ENCODE assay signal across 10 cellular contexts in genomic region chr19:11087870-11088507, GRCh38. TPM values are rescaled to one million over a fixed set of nuclear protein-coding genes. Genes with fewer than 3 reads are reported as not detected.
A peak's percentile ranks its signal among the peaks of the same experiment; 100 is the strongest.
DNase-seq lines count a peak whose midpoint lies in the region; ATAC-seq and TF ChIP-seq lines count a peak whose summit lies in the region.
"Had no signal": no experiment of that assay in that cellular context is flagged by ENCODE, and none has a peak within 500 bp of the region (broad histone marks: within the 10 kb centered on the region; RNA-seq: fewer than 3 reads in every experiment).

No MANE protein-coding gene starts in this region.

- TF ChIP-seq CTCF in HFFc6 (IDR thresholded peaks at IDR 0.05) (no peak), WTC11 (IDR thresholded peaks at IDR 0.05) (no peak), foreskin keratinocyte (conservative IDR thresholded peaks at IDR 0.05) (no peak), gastrocnemius medialis (IDR thresholded peaks at IDR 0.05 in 4 of 5, conservative IDR thresholded peaks at IDR 0.05 in 1 of 5) (no peak)

- ATAC-seq in WTC11 (no peak), foreskin keratinocyte (no peak), gastrocnemius medialis (no peak)
- ATAC-seq: T-cell had no signal

- in situ Hi-C loops in gastrocnemius medialis (cut with MboI; ENCODE audit: low sequenced_read_pairs in 4 of 4): no loop called here

- H3K27ac Mint-ChIP-seq in HFFc6: peak overlapping the region; percentile 100
- H3K27ac Mint-ChIP-seq in WTC11: peak overlapping the region; percentile 100

- H3K4me3 Mint-ChIP-seq in HFFc6 (no peak overlapping the region), WTC11 (peak overlapping the region; percentile 94)

- H3K9me3 Mint-ChIP-seq in HFFc6 (no peaks in the 10 kb centered on the region), WTC11 (no peaks in the 10 kb centered on the region)
- H3K9me3 Mint-ChIP-seq: T-cell had no signal

- H3K36me3 Mint-ChIP-seq in HFFc6 (ENCODE audit: low read depth): no peaks in the 10 kb centered on the region
- peaks cover 14% of the 10 kb centered on the region for H3K36me3 Mint-ChIP-seq in WTC11
- H3K36me3 Mint-ChIP-seq: T-cell had no signal

- CTCF ChIA-PET in WTC11 (lab: Charles Lee): no interaction called here

- H3K27me3 Mint-ChIP-seq in HFFc6 (ENCODE audit: insufficient read depth) (peaks cover 4% of the 10 kb centered on the region), WTC11 (ENCODE audit: low read depth) (no peaks in the 10 kb centered on the region)
- H3K27me3 Mint-ChIP-seq: T-cell had no signal

- H3K4me1 ChIP-seq in foreskin keratinocyte (peaks cover 39% of the 10 kb centered on the region), gastrocnemius medialis (peaks cover 5 to 12% of the 10 kb centered on the region in 2 donors)

- no peak overlapping the region for H3K4me3 ChIP-seq in gastrocnemius medialis

- no peaks in the 10 kb centered on the region for H3K9me3 ChIP-seq in gastrocnemius medialis

- H3K27ac ChIP-seq in foreskin keratinocyte: peak overlapping the region; percentile 99
- peak overlapping the region; percentile 67 to 83 (median 77) for H3K27ac ChIP-seq in gastrocnemius medialis

- no peak for TF ChIP-seq POLR2A in gastrocnemius medialis (IDR thresholded peaks at IDR 0.05)

- H3K27me3 ChIP-seq in foreskin keratinocyte (no peaks in the 10 kb centered on the region), gastrocnemius medialis (peaks cover 23 to 36% (median 34%) of the 10 kb centered on the region in 3 donors)

- H3K4me1 Mint-ChIP-seq in HFFc6 (ENCODE audit: low read depth) (peaks cover 45% of the 10 kb centered on the region), WTC11 (peaks cover 29% of the 10 kb centered on the region)

- intact Hi-C loops in gastrocnemius medialis (cut with DNase I; ENCODE audit: low total_unique reads): no loop called here

- no peaks in the 10 kb centered on the region for H3K36me3 ChIP-seq in gastrocnemius medialis

- DNase-seq in HFFc6 (no peak), WTC11 (ENCODE audit: low spot score) (no peak), foreskin keratinocyte (no peak), gastrocnemius medialis (no peak), NCI-H2107 treated with DMSO at 0.1 percent for 48 hours (lab: John Stamatoyannopoulos, UW; ENCODE audit: unreplicated experiment) (no peak), AG08396 (ENCODE audit: low spot score) (no peak), MV-4-11 (lab: John Stamatoyannopoulos, UW) (no peak)
- DNase-seq in stimulated activated CD8-positive, alpha-beta memory T cell treated with anti-CD3 and anti-CD28 coated beads, Interleukin-4, amount 100 ng/mL, for 48 hours: no peak
- DNase-seq: islet precursor cell, T-cell had no signal

- POLR2A ChIA-PET in WTC11 (lab: Charles Lee): interaction anchor here (2.0 kb wide), 1 partner anchor 18 kb away, joined by 6 read pairs; no protein-coding TSS in a partner anchor

TF ChIP-seq in WTC11, 78 proteins besides CTCF, POLR2A, EP300 and RAD21:
- TF ChIP-seq HMGA2 (CRISPR knock-in tag; IDR thresholded peaks at IDR 0.05) (peak; percentile 97), ZNF263 (CRISPR knock-in tag; IDR thresholded peaks at IDR 0.05; ENCODE audit: low read depth) (no peak), ARID4B (CRISPR knock-in tag; IDR thresholded peaks at IDR 0.05; ENCODE audit: borderline replicate concordance) (no peak), FOXP4 (CRISPR knock-in tag; IDR thresholded peaks at IDR 0.05) (no peak), ZNF121 (CRISPR knock-in tag; IDR thresholded peaks at IDR 0.05) (peak; percentile 93), ZNF423 (CRISPR knock-in tag; IDR thresholded peaks at IDR 0.05) (no peak), TP53 (CRISPR knock-in tag; IDR thresholded peaks at IDR 0.05) (no peak), AFF4 (CRISPR knock-in tag; IDR thresholded peaks at IDR 0.05; ENCODE audit: borderline replicate concordance) (no peak), GTF2I (CRISPR knock-in tag; conservative IDR thresholded peaks at IDR 0.05) (no peak), FOXP1 (CRISPR knock-in tag; IDR thresholded peaks at IDR 0.05; ENCODE audit: borderline replicate concordance) (no peak), FOXK1 (CRISPR knock-in tag; IDR thresholded peaks at IDR 0.05) (no peak), SOX15 (CRISPR knock-in tag; IDR thresholded peaks at IDR 0.05) (no peak)

RNA-seq across cellular contexts. Expression of gene LDLR, which starts 1.3 kb away (rescaled TPM):
- 10 to 100 TPM; 22.8 to 34.3 (median 28.0) TPM for total RNA-seq in HFFc6 (2021; fragmentation: NEBNext Ultra II Directional; extraction: Animal tissue kit (Norgen Biotek cat#: 25700))
- total RNA-seq in WTC11 (2021): 93.5 to 98.9 TPM (median 97.8 TPM) in 3 replicates
- 319 and 330 TPM in 2 replicates for total RNA-seq in foreskin keratinocyte
- 150 and 170 TPM in 2 replicates for polyA plus RNA-seq in foreskin keratinocyte
- total RNA-seq in gastrocnemius medialis: 1 to 10 TPM; 1.2 to 6.0 (median 3.9) TPM
